Comparison of ENCODE assay signal across 23 cellular contexts in genomic region chr12:110998165-110998564, GRCh38. TPM values are rescaled to one million over a fixed set of nuclear protein-coding genes. Genes with fewer than 3 reads are reported as not detected.
DNase-seq lines count a peak whose midpoint lies in the region; ATAC-seq, FAIRE-seq and TF ChIP-seq lines count a peak whose summit lies in the region.
"Had no signal": no experiment of that assay in that cellular context is flagged by ENCODE, and none has a peak within 500 bp of the region (broad histone marks: within the 10 kb centered on the region; RNA-seq: fewer than 3 reads in every experiment).

No MANE protein-coding gene starts in this region.

- no TSS peak for BruUV-seq in HepG2 (replicated peaks; lab: Mats Ljungman, UMichigan)

- TF ChIP-seq RAD21 in HepG2 (CRISPR knock-in tag; IDR thresholded peaks at IDR 0.05) = no peak

- no peak overlapping the region for H2AFZ ChIP-seq in HepG2 (ENCODE audit: low read length)

- ATAC-seq in HepG2 (no peak), right lobe of liver (no peak), HG02938 (IDR thresholded peaks at IDR 0.05; ENCODE audit: unreplicated experiment) (no peak)
- ATAC-seq: Right ventricle myocardium inferior had no signal

- no peaks in the 10 kb centered on the region for H3K36me3 ChIP-seq in HepG2 (replicated peaks in 1 of 2; ENCODE audit: control insufficient read depth in 1 of 2, insufficient read depth in 2 of 2, low read length in 2 of 2)
- no peaks in the 10 kb centered on the region for H3K36me3 ChIP-seq in right lobe of liver
- H3K36me3 ChIP-seq: MG63, Peyer's patch had no signal

- in situ Hi-C loops in HepG2 (cut with HindIII; ENCODE audit: extremely low pct_ligation_motif_present, low pct_unique_long_range_greater_than_20kb) = no loop called here

- TF ChIP-seq POLR2A in HepG2 (IDR thresholded peaks at IDR 0.05; ENCODE audit: insufficient read depth in 1 of 2, low read depth in 2 of 2, low read length in 2 of 2) = no peak
- no peak for TF ChIP-seq POLR2A in right lobe of liver (IDR thresholded peaks at IDR 0.05)

- no peak overlapping the region for H3K9ac ChIP-seq in HepG2 (ENCODE audit: insufficient read depth, low read depth, low read length)

- TF ChIP-seq CTCF in HepG2 (CRISPR knock-in tag; IDR thresholded peaks at IDR 0.05) = no peak
- TF ChIP-seq CTCF in right lobe of liver (IDR thresholded peaks at IDR 0.05) = no peak
- TF ChIP-seq CTCF in foreskin fibroblast (IDR thresholded peaks at IDR 0.05; ENCODE audit: low read depth, low read length) = no peak

- H3K4me1 ChIP-seq in HepG2 (ENCODE audit: insufficient read depth, low read length) (no peaks in the 10 kb centered on the region), right lobe of liver (no peaks in the 10 kb centered on the region)
- H3K4me1 ChIP-seq: Peyer's patch had no signal

- H3K9me3 ChIP-seq in HepG2 (ENCODE audit: low read length) (peaks cover 20% of the 10 kb centered on the region), right lobe of liver (peaks cover 0 to 6% (median 0%) of the 10 kb centered on the region in 4 donors)

- POLR2A ChIA-PET in HepG2 (lab: Yijun Ruan, JAX) = no interaction called here

- no peak overlapping the region for H3K4me2 ChIP-seq in HepG2 (ENCODE audit: low read depth, low read length)

- no peak overlapping the region for H3K4me3 ChIP-seq in HepG2 (replicated peaks in 1 of 3; ENCODE audit: insufficient read depth in 1 of 3, low read depth in 2 of 3, low read length in 3 of 3)
- no peak overlapping the region for H3K4me3 ChIP-seq in right lobe of liver
- H3K4me3 ChIP-seq in foreskin fibroblast (ENCODE audit: low read depth in 1 of 2, low read length in 2 of 2) = no peak overlapping the region
- H3K4me3 ChIP-seq: MG63, Peyer's patch, SK-N-MC had no signal

- H3K27ac ChIP-seq in HepG2 (ENCODE audit: extremely low read length, insufficient read depth, low read length) (no peak overlapping the region), right lobe of liver (no peak overlapping the region)
- H3K27ac ChIP-seq: Peyer's patch, SK-N-MC had no signal

- CTCF ChIA-PET in HepG2 (lab: Yijun Ruan, JAX; ENCODE audit: low intra/inter-chr PET ratio, low total read pairs) = no interaction called here

- intact Hi-C loops in HepG2 (cut with micrococcal nuclease; ENCODE audit: unreplicated experiment) (no loop called here), right lobe of liver (cut with DNase I) (no loop called here)

- peaks cover 0 to 2% of the 10 kb centered on the region in 2 experiments; a peak in 1 of 5 replicates for H3K27me3 ChIP-seq in HepG2 (ENCODE audit: control insufficient read depth in 1 of 2, insufficient read depth in 2 of 2, low read length in 2 of 2)
- H3K27me3 ChIP-seq in right lobe of liver = no peaks in the 10 kb centered on the region
- H3K27me3 ChIP-seq: Peyer's patch had no signal

- TF ChIP-seq EP300 in HepG2 (IDR thresholded peaks at IDR 0.05; ENCODE audit: low read depth in 2 of 2, low read length in 2 of 2) (no peak), HepG2 (CRISPR knock-in tag; IDR thresholded peaks at IDR 0.05; ENCODE audit: borderline replicate concordance) (no peak)

- FAIRE-seq in HepG2 (lab: Jason Lieb, UNC) = no peak

- DNase-seq in NCI-H1436 (lab: John Stamatoyannopoulos, UW) (peak; percentile 1), NCI-H1436 treated with DMSO at 0.1 percent for 48 hours (lab: John Stamatoyannopoulos, UW) (no peak), HepG2 (ENCODE audit: low spot score) (no peak), right lobe of liver (no peak), NCI-H69 (lab: John Stamatoyannopoulos, UW) (peak; percentile 29), foreskin fibroblast (peak; percentile 3 to 34), foreskin melanocyte (no peak)
- DNase-seq: 8988T, DMS53, GOT3, HFFc6, Karpas-422, MG63, NCI-H1092, NCI-H187 treated with DMSO at 0.1 percent for 48 hours, NCI-H510A, Peyer's patch had no signal

- no peaks in the 10 kb centered on the region for H4K20me1 ChIP-seq in HepG2 (ENCODE audit: insufficient read depth, low read length)

- H3K79me2 ChIP-seq in HepG2 (ENCODE audit: insufficient read depth, low read length) = no peaks in the 10 kb centered on the region

- 3% methylated on average over 3 of the region's 3 CpGs for WGBS in HepG2 (ENCODE audit: low lambda C conversion rate)
- 45% methylated on average over 3 of the region's 3 CpGs for WGBS in right lobe of liver (ENCODE audit: insufficient coverage, low coverage, low lambda C conversion rate, missing lambda C conversion rate)

TF ChIP-seq in HepG2, 621 proteins besides CTCF, POLR2A, EP300 and RAD21:
- peak; percentile 60; the same call in 1 of the 2 replicates for TF ChIP-seq LCORL (IDR thresholded peaks at IDR 0.05)
- no peak for TF ChIP-seq LCORL (CRISPR knock-in tag; IDR thresholded peaks at IDR 0.05)
- TF ChIP-seq HNRNPUL1 (IDR thresholded peaks at IDR 0.05; ENCODE audit: low read depth, low read length) = no peak
- no peak for TF ChIP-seq ZFP91 (CRISPR knock-in tag; IDR thresholded peaks at IDR 0.05; ENCODE audit: borderline replicate concordance)
- no peak for TF ChIP-seq ZNF10 (CRISPR knock-in tag; IDR thresholded peaks at IDR 0.05; ENCODE audit: borderline replicate concordance, low read depth)
- TF ChIP-seq ZMYM2 (CRISPR knock-in tag; IDR thresholded peaks at IDR 0.05) = no peak
- TF ChIP-seq ZNF558 (CRISPR knock-in tag; IDR thresholded peaks at IDR 0.05; ENCODE audit: borderline replicate concordance) = no peak
- no peak for TF ChIP-seq ZNF451 (CRISPR knock-in tag; IDR thresholded peaks at IDR 0.05)
- TF ChIP-seq POLR2AphosphoS2 (IDR thresholded peaks at IDR 0.05; ENCODE audit: low read depth, low read length) = no peak

RNA-seq across cellular contexts. Expression of gene CUX2, which starts 35.8 kb away (rescaled TPM):
- total RNA-seq in HepG2 (2016; rRNA removed; fragmentation: Illumina TruSeq; extraction: Trizol) (not detected in 2 replicates), right lobe of liver (10 to 100 TPM in 5 of 6 experiments, 1 to 10 TPM in 1; 7.2 to 50.5 (median 16.7) TPM)
- not detected in 2 replicates for total RNA-seq in HepG2 (2016; cell fraction: cytosol; rRNA removed; fragmentation: Illumina TruSeq; extraction: Trizol; ENCODE audit: low read depth)
- not detected in 2 replicates for total RNA-seq in HepG2 (2016; cell fraction: insoluble cytoplasmic fraction; rRNA removed; fragmentation: Illumina TruSeq; extraction: Trizol)
- total RNA-seq in HepG2 (2016; cell fraction: membrane; rRNA removed; fragmentation: Illumina TruSeq; extraction: Trizol) = not detected in 2 replicates
- total RNA-seq in HepG2 (2016; cell fraction: nucleus; rRNA removed; fragmentation: Illumina TruSeq; extraction: Trizol) = not detected in 2 replicates
- polyA plus RNA-seq in HepG2 (2011; rRNA removed) = not detected in 2 replicates
- not detected in 2 replicates for polyA plus RNA-seq in HepG2 (2011; cell fraction: cytosol; rRNA removed)
- polyA plus RNA-seq in HepG2 (2011; cell fraction: nucleus; rRNA removed) = not detected in 2 replicates
- polyA plus RNA-seq in HepG2 (2012) = not detected in 2 replicates
- not detected in 2 replicates for polyA plus RNA-seq in HepG2 (2016; cell fraction: cytosol; fragmentation: Illumina TruSeq; extraction: Trizol; ENCODE audit: low read depth)
- polyA plus RNA-seq in HepG2 (2016; cell fraction: insoluble cytoplasmic fraction; fragmentation: Illumina TruSeq; extraction: Trizol; ENCODE audit: low read depth) = not detected in 2 replicates
- polyA plus RNA-seq in HepG2 (2016; cell fraction: membrane; fragmentation: Illumina TruSeq; extraction: Trizol; ENCODE audit: low read depth) = not detected in 2 replicates
- polyA plus RNA-seq in HepG2 (2016; cell fraction: nucleus; fragmentation: Illumina TruSeq; extraction: Trizol; ENCODE audit: insufficient read depth, low read depth) = not detected in 2 replicates
- not detected in 2 replicates for polyA minus RNA-seq in HepG2 (2011; rRNA and poly(A)+ RNA removed; ENCODE audit: low replicate concordance)
- polyA minus RNA-seq in HepG2 (2011; cell fraction: cytosol; rRNA and poly(A)+ RNA removed) = not detected in 2 replicates
- polyA minus RNA-seq in HepG2 (2011; cell fraction: nucleus; rRNA and poly(A)+ RNA removed) = not detected in 2 replicates
- total RNA-seq: B cell; HFFc6; HT-29; Right ventricle myocardium inferior; T-helper 2 cell treated with Interferon-gamma antibody and Interleukin-4, amounts not matched to agents 100 ng/mL and 5 ng/mL, for 36 hours had no signal

Comparison
In these comparisons a context has a peak if more than half of its experiments do, and no peak if none do; other contexts are left out.
1. DNase-seq: peak in NCI-H1436 (single experiment), NCI-H69 (single experiment) and foreskin fibroblast (2 of 2); none in NCI-H1436 treated with DMSO at 0.1 percent for 48 hours (single experiment), HepG2 (single experiment), right lobe of liver (0 of 3) and foreskin melanocyte (single experiment).
2. RNA of gene CUX2, which starts 35.8 kb away (total RNA-seq): 7.2 to 50.5 TPM in right lobe of liver; not detected in HepG2; every median in the first group is over 4 times any median in the second.